In genomic region chr2:42495234-42495581, GRCh38 we compare ENCODE assay signal across 10 cellular contexts. TPM values are rescaled to one million over a fixed set of nuclear protein-coding genes. Genes with fewer than 3 reads are reported as not detected.
DNase-seq lines count a peak whose midpoint lies in the region; ATAC-seq, FAIRE-seq and TF ChIP-seq lines count a peak whose summit lies in the region.
"Had no signal": no experiment of that assay in that cellular context is flagged by ENCODE, and none has a peak within 500 bp of the region (broad histone marks: within the 10 kb centered on the region; RNA-seq: fewer than 3 reads in every experiment).

No MANE protein-coding gene starts in this region.

- peak overlapping the region; percentile 48 for H3K4me3 ChIP-seq in PC-9
- H3K4me3 ChIP-seq in H1 (ENCODE audit: extremely low read depth in 1 of 4, insufficient read depth in 2 of 4, low read depth in 3 of 4, low read length in 4 of 4) = peak overlapping the region; percentile 5 to 93 (median 79); a peak in 6 of 8 replicates

- H3K56ac ChIP-seq in H1 (replicated peaks; ENCODE audit: insufficient read length, low read depth, low read length) = no peak overlapping the region

- TF ChIP-seq EP300 in H1 (IDR thresholded peaks at IDR 0.05; ENCODE audit: borderline replicate concordance in 1 of 2, low read depth in 2 of 2, low read length in 2 of 2) = no peak

- no peaks in the 10 kb centered on the region for H3K27me3 ChIP-seq in PC-9 (ENCODE audit: insufficient read depth, low read depth)
- H3K27me3 ChIP-seq in H1 (replicated peaks in 1 of 4; ENCODE audit: control insufficient read depth in 3 of 4, extremely low read depth in 1 of 4, insufficient read depth in 3 of 4, low read length in 3 of 4) = no peaks in the 10 kb centered on the region; a peak in 1 of 7 replicates

- peak overlapping the region; percentile 39; the same call in 1 of the 2 replicates for H3K18ac ChIP-seq in H1 (ENCODE audit: extremely low read depth, low read length)

- no peaks in the 10 kb centered on the region for H3K9me2 ChIP-seq in PC-9 (ENCODE audit: insufficient read depth)

- no peak for FAIRE-seq in H1 (lab: Jason Lieb, UNC)
- FAIRE-seq: HTR-8/SVneo had no signal

- H2BK15ac ChIP-seq in H1 (ENCODE audit: low read length) = no peak overlapping the region

- no peaks in the 10 kb centered on the region; the same call in 1 of the 2 replicates for H3K79me2 ChIP-seq in PC-9 (ENCODE audit: low read depth)
- peaks cover 25 to 42% of the 10 kb centered on the region in 2 experiments for H3K79me2 ChIP-seq in H1 (ENCODE audit: control insufficient read depth in 1 of 2, insufficient read depth in 2 of 2, low read length in 2 of 2)

- no peak overlapping the region for H2BK120ac ChIP-seq in H1 (replicated peaks; ENCODE audit: low read depth, low read length)

- no peak overlapping the region for H2AK5ac ChIP-seq in H1 (ENCODE audit: low read depth, low read length)

- H3K4me2 ChIP-seq in PC-9 (peak overlapping the region; percentile 94), H1 (ENCODE audit: insufficient read depth in 1 of 2, low read depth in 2 of 2, low read length in 2 of 2) (peak overlapping the region; percentile 71 to 93)

- no peak overlapping the region for H3K9ac ChIP-seq in H1 (replicated peaks in 1 of 4; ENCODE audit: extremely low read depth in 1 of 4, low read depth in 3 of 4, low read length in 3 of 4)

- H3K36me3 ChIP-seq in PC-9 (ENCODE audit: low read depth) = no peaks in the 10 kb centered on the region
- peaks cover 0 to 24% (median 0%) of the 10 kb centered on the region in 4 experiments; a peak in 2 of 8 replicates for H3K36me3 ChIP-seq in H1 (ENCODE audit: control insufficient read depth in 2 of 4, insufficient read depth in 4 of 4, low read length in 3 of 4)

- peaks cover 32% of the 10 kb centered on the region for H3K23me2 ChIP-seq in H1 (ENCODE audit: low read depth, low read length)

- CTCF ChIA-PET in activated CD4-positive, alpha-beta T cell treated with anti-CD3 and anti-CD28 coated beads, Interleukin-2, amount 10 ng/mL, durations not matched to agents 7 days and 5 days (lab: Charles Lee) = interaction anchor here (1.3 kb wide), 1 partner anchor 168 kb away, joined by 3 read pairs; no protein-coding TSS in a partner anchor
- CTCF ChIA-PET in PC-9 (lab: Charles Lee) = interaction anchor here (1.1 kb wide), 1 partner anchor 92 kb away, joined by 3 read pairs; no protein-coding TSS in a partner anchor
- CTCF ChIA-PET in H1 (lab: Charles Lee; ENCODE audit: partially characterized antibody) = interaction anchor here (1.0 to 4.2 kb wide), 7 partner anchors 9 to 168 kb away, joined by 3 to 25 read pairs (median 4); no protein-coding TSS in a partner anchor

- H4K5ac ChIP-seq in H1 (ENCODE audit: insufficient read length, low read depth, low read length) = no peak overlapping the region

- no peaks in the 10 kb centered on the region for H3K36me3 Mint-ChIP-seq in activated CD4-positive, alpha-beta T cell treated with anti-CD3 and anti-CD28 coated beads, Interleukin-2, amount 10 ng/mL, durations not matched to agents 7 days and 5 days (ENCODE audit: low read depth)
- no peaks in the 10 kb centered on the region for H3K36me3 Mint-ChIP-seq in stimulated activated memory B cell treated with anti-CD40 and anti-IgM and Interleukin-4, amounts not matched to agents 10 μg/mL and 1 μg/mL and 100 μg/mL, for 72 hours

- H3K9me3 ChIP-seq in PC-9 (ENCODE audit: insufficient read depth, low read depth) (no peaks in the 10 kb centered on the region), H1 (ENCODE audit: insufficient read depth in 2 of 2, low read depth in 1 of 2, low read length in 1 of 2) (no peaks in the 10 kb centered on the region)

- no peak for DNase-seq in activated CD4-positive, alpha-beta T cell treated with anti-CD3 and anti-CD28 coated beads, Interleukin-2, amount 10 ng/mL, durations not matched to agents 7 days and 5 days
- no peak for DNase-seq in activated CD4-positive, alpha-beta T cell treated with anti-CD3 and anti-CD28 coated beads, Interleukin-2, amount 50 U/mL, for 4 hours
- DNase-seq in PC-9 (no peak), H1 (ENCODE audit: low read depth in 1 of 2, low spot score in 2 of 2) (no peak), Kasumi-1 (lab: John Stamatoyannopoulos, UW) (no peak)

- H3K4me3 Mint-ChIP-seq in activated CD4-positive, alpha-beta T cell treated with anti-CD3 and anti-CD28 coated beads, Interleukin-2, amount 10 ng/mL, durations not matched to agents 7 days and 5 days = peak overlapping the region; percentile 82
- peak overlapping the region; percentile 89 for H3K4me3 Mint-ChIP-seq in stimulated activated memory B cell treated with anti-CD40 and anti-IgM and Interleukin-4, amounts not matched to agents 10 μg/mL and 1 μg/mL and 100 μg/mL, for 72 hours

- peak overlapping the region; percentile 72; the same call in 1 of the 2 replicates for H2BK12ac ChIP-seq in H1 (ENCODE audit: low read depth, low read length)

- H3K4me1 ChIP-seq in PC-9 (replicated peaks; ENCODE audit: insufficient read depth) (peaks cover 25% of the 10 kb centered on the region), H1 (replicated peaks in 1 of 4; ENCODE audit: control insufficient read depth in 3 of 4, insufficient read depth in 4 of 4, low read length in 3 of 4) (peaks cover 2 to 6% (median 5%) of the 10 kb centered on the region in 4 experiments; a peak in 5 of 7 replicates)

- 5% methylated on average over 1 of the region's 1 CpG; no CpG with 5 or more reads in 1 of the 2 experiments for WGBS in H1 (ENCODE audit: extremely low coverage in 1 of 2, insufficient coverage in 1 of 2, insufficient read length in 1 of 2, insufficient replicate concordance in 2 of 2, low coverage in 1 of 2, low lambda C conversion rate in 2 of 2, missing lambda C conversion rate in 1 of 2), 2 experiments

- no peaks in the 10 kb centered on the region; the same call in 1 of the 2 replicates for H3K79me1 ChIP-seq in H1 (ENCODE audit: low read depth, low read length)

- BruUV-seq in PC-9 (replicated peaks; lab: Mats Ljungman, UMichigan) = no TSS peak

- peaks cover 16% of the 10 kb centered on the region; the same call in 1 of the 2 replicates for H3F3A ChIP-seq in PC-9 (ENCODE audit: insufficient read depth, low read depth)

- peaks cover 18% of the 10 kb centered on the region for H3K4me1 Mint-ChIP-seq in activated CD4-positive, alpha-beta T cell treated with anti-CD3 and anti-CD28 coated beads, Interleukin-2, amount 10 ng/mL, durations not matched to agents 7 days and 5 days
- peaks cover 7% of the 10 kb centered on the region for H3K4me1 Mint-ChIP-seq in stimulated activated memory B cell treated with anti-CD40 and anti-IgM and Interleukin-4, amounts not matched to agents 10 μg/mL and 1 μg/mL and 100 μg/mL, for 72 hours

- H3K27me3 Mint-ChIP-seq in activated CD4-positive, alpha-beta T cell treated with anti-CD3 and anti-CD28 coated beads, Interleukin-2, amount 10 ng/mL, durations not matched to agents 7 days and 5 days = peaks cover 20% of the 10 kb centered on the region
- H3K27me3 Mint-ChIP-seq in stimulated activated memory B cell treated with anti-CD40 and anti-IgM and Interleukin-4, amounts not matched to agents 10 μg/mL and 1 μg/mL and 100 μg/mL, for 72 hours = peaks cover 7% of the 10 kb centered on the region

- TF ChIP-seq POLR2A in H1 (IDR thresholded peaks at IDR 0.05; ENCODE audit: control extremely low read depth in 1 of 2, low read depth in 2 of 2, low read length in 2 of 2) = no peak

- peak overlapping the region; percentile 6 for H4K91ac ChIP-seq in H1 (replicated peaks; ENCODE audit: insufficient read length, low read length)

- no peak overlapping the region for H3K4ac ChIP-seq in H1 (replicated peaks; ENCODE audit: insufficient read length, low read depth, low read length)

- no peak overlapping the region for H4K8ac ChIP-seq in H1 (ENCODE audit: extremely low read depth, insufficient read depth, low read length)

- POLR2A ChIA-PET in activated CD4-positive, alpha-beta T cell treated with anti-CD3 and anti-CD28 coated beads, Interleukin-2, amount 10 ng/mL, durations not matched to agents 7 days and 5 days (lab: Charles Lee) = no interaction called here
- POLR2A ChIA-PET in PC-9 (lab: Charles Lee; ENCODE audit: unreplicated experiment) = no interaction called here
- POLR2A ChIA-PET in H1 (lab: Charles Lee; ENCODE audit: partially characterized antibody) = interaction anchor here (0.6 to 1.4 kb wide), 2 partner anchors 19 to 51 kb away, joined by 3 to 5 read pairs; no protein-coding TSS in a partner anchor

- peak overlapping the region; percentile 63; the same call in 1 of the 2 replicates for H2BK5ac ChIP-seq in H1 (ENCODE audit: low read depth, low read length)

- H3K27ac ChIP-seq in PC-9 = peak overlapping the region; percentile 7; the same call in 1 of the 2 replicates
- H3K27ac ChIP-seq in H1 (ENCODE audit: low read depth, low read length) = no peak overlapping the region

- H3K9me3 Mint-ChIP-seq in activated CD4-positive, alpha-beta T cell treated with anti-CD3 and anti-CD28 coated beads, Interleukin-2, amount 10 ng/mL, durations not matched to agents 7 days and 5 days = no peaks in the 10 kb centered on the region
- no peaks in the 10 kb centered on the region for H3K9me3 Mint-ChIP-seq in stimulated activated memory B cell treated with anti-CD40 and anti-IgM and Interleukin-4, amounts not matched to agents 10 μg/mL and 1 μg/mL and 100 μg/mL, for 72 hours
- H3K9me3 Mint-ChIP-seq: dendritic cell treated with granulocyte-macrophage colony-stimulating factor and Interleukin-4, amounts not matched to agents 40 ng/mL and 50 ng/mL, for 4 days had no signal

- intact Hi-C loops in PC-9 (cut with micrococcal nuclease; ENCODE audit: unreplicated experiment) = loop anchor here (1.0 to 2.0 kb wide), 3 partner anchors 68 to 316 kb away; no protein-coding TSS in a partner anchor

- TF ChIP-seq CTCF in PC-9 (conservative IDR thresholded peaks at IDR 0.05) (0 out of 2 replicates have a peak, but pooled peaks have one; percentile 43), H1 (IDR thresholded peaks at IDR 0.05; ENCODE audit: control extremely low read depth in 1 of 3, insufficient read depth in 1 of 3, low read depth in 1 of 3, low read length in 3 of 3) (no peak)

- no peaks in the 10 kb centered on the region for H4K20me1 ChIP-seq in PC-9 (ENCODE audit: insufficient read depth)
- H4K20me1 ChIP-seq in H1 (replicated peaks in 1 of 2; ENCODE audit: control insufficient read depth in 1 of 2, insufficient read depth in 2 of 2, low read length in 2 of 2) = peaks cover 11 to 18% of the 10 kb centered on the region in 2 experiments

- H2BK20ac ChIP-seq in H1 (ENCODE audit: low read length) = peak overlapping the region; percentile 88; the same call in 1 of the 2 replicates

- H3K27ac Mint-ChIP-seq in activated CD4-positive, alpha-beta T cell treated with anti-CD3 and anti-CD28 coated beads, Interleukin-2, amount 10 ng/mL, durations not matched to agents 7 days and 5 days = no peak overlapping the region
- H3K27ac Mint-ChIP-seq in stimulated activated memory B cell treated with anti-CD40 and anti-IgM and Interleukin-4, amounts not matched to agents 10 μg/mL and 1 μg/mL and 100 μg/mL, for 72 hours = peak overlapping the region; percentile 40
- H3K27ac Mint-ChIP-seq: dendritic cell treated with granulocyte-macrophage colony-stimulating factor and Interleukin-4, amounts not matched to agents 40 ng/mL and 50 ng/mL, for 4 days had no signal

- H2AFZ ChIP-seq in PC-9 = peak overlapping the region; percentile 59
- H2AFZ ChIP-seq in H1 (ENCODE audit: low read length) = no peak overlapping the region

- no peak for TF ChIP-seq RAD21 in H1 (IDR thresholded peaks at IDR 0.05 in 1 of 2, conservative IDR thresholded peaks at IDR 0.05 in 1 of 2; ENCODE audit: low read depth in 2 of 2, low read length in 2 of 2)

- no peak overlapping the region for H3K14ac ChIP-seq in H1 (ENCODE audit: insufficient read length)

- no peak overlapping the region for H3K23ac ChIP-seq in H1 (ENCODE audit: insufficient read length)

- ATAC-seq in stimulated activated memory B cell treated with anti-CD40 and anti-IgM and Interleukin-4, amounts not matched to agents 10 μg/mL and 1 μg/mL and 100 μg/mL, for 72 hours = no peak
- no peak for ATAC-seq in HG03354 (IDR thresholded peaks at IDR 0.05; ENCODE audit: poor library complexity, severe bottlenecking, unreplicated experiment)
- no peak for ATAC-seq in HG03571 (IDR thresholded peaks at IDR 0.05; ENCODE audit: unreplicated experiment)

RNA-seq across cellular contexts. Expression of gene KCNG3, which starts 1.4 kb away (rescaled TPM):
- total RNA-seq in activated CD4-positive, alpha-beta T cell treated with anti-CD3 and anti-CD28 coated beads, Interleukin-2, amount 10 ng/mL, durations not matched to agents 7 days and 5 days = under 1 TPM; 0.04 to 0.12 TPM
- 1.3 and 2.1 TPM in 2 replicates for total RNA-seq in PC-9 (2021)
- 21.3 and 22.3 TPM in 2 replicates for total RNA-seq in H1 (2021; fragmentation: NEBNext Ultra II Directional; extraction: Animal tissue kit (Norgen Biotek cat#: 25700))
- 7.8 and 8.1 TPM in 2 replicates for polyA plus RNA-seq in H1 (2011; rRNA removed)
- 9.0 TPM for polyA plus RNA-seq in H1 (2011; cell fraction: cytosol; rRNA removed)
- 8.7 TPM for polyA plus RNA-seq in H1 (2011; cell fraction: nucleus; rRNA removed)
- polyA plus RNA-seq in H1 (2012, experiment 1 of 2) = 3.8 to 5.6 TPM (median 4.6 TPM) in 4 replicates
- polyA plus RNA-seq in H1 (2012, experiment 2 of 2) = 0.76 TPM
- 3.3 TPM for polyA plus RNA-seq in H1 (2013, experiment 1 of 2)
- 3.3 TPM for polyA plus RNA-seq in H1 (2013, experiment 2 of 2)
- polyA minus RNA-seq in H1 (2011; rRNA and poly(A)+ RNA removed) = 27.2 and 35.7 TPM in 2 replicates
- polyA minus RNA-seq in H1 (2011; cell fraction: cytosol; rRNA and poly(A)+ RNA removed) = 33.7 TPM
- 59.9 TPM for polyA minus RNA-seq in H1 (2011; cell fraction: nucleus; rRNA and poly(A)+ RNA removed)
